In the genomic region with DNA sequence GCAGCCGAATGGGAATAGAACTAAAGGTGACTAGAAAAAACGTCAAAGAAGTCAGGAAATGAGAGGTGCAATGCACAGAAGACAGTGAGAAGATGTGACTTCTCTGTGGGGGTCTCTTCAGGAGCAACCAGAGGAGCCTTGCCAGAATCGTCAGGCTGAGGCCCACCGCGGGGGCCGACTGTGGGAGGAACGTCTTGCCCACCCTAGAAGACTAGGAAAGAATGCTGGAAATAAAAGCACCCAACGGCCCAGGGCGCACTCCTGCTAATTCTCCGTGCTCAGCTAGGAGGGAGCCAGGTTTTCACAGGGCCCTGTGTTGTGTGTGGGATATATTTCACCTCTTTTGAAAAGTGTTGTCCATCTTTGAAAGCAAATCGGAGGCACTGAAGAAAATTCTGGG, we compare ENCODE assay signal across 37 cellular contexts.
"Had no signal": no experiment of that assay in that cellular context is flagged by ENCODE, and none has a peak within 500 bp of the region (broad histone marks: within the 10 kb centered on the region; RNA-seq: fewer than 3 reads in every experiment).

No MANE protein-coding gene starts in this region.

- DNase-seq: activated CD4-positive, alpha-beta memory T cell treated with anti-CD3 and anti-CD28 coated beads, Interleukin-2, amount 10 ng/mL, durations not matched to agents 7 days and 5 days; activated CD4-positive, alpha-beta T cell treated with anti-CD3 and anti-CD28 coated beads for 1 hour; activated CD4-positive, alpha-beta T cell treated with anti-CD3 and anti-CD28 coated beads for 36 hours; activated CD4-positive, alpha-beta T cell treated with anti-CD3 and anti-CD28 coated beads for 48 hours; activated CD4-positive, alpha-beta T cell treated with anti-CD3 and anti-CD28 coated beads, Interleukin-2, amount 10 ng/mL, durations not matched to agents 7 days and 5 days; activated CD4-positive, alpha-beta T cell treated with anti-CD3 and anti-CD28 coated beads, Interleukin-2, amount 50 U/mL, for 48 hours; activated CD4-positive, CD25-positive, alpha-beta regulatory T cell; activated CD8-positive, alpha-beta memory T cell treated with anti-CD3 and anti-CD28 coated beads for 24 hours; activated CD8-positive, alpha-beta memory T cell treated with anti-CD3 and anti-CD28 coated beads, Interleukin-2, amount 10 ng/mL, durations not matched to agents 7 days and 5 days; activated CD8-positive, alpha-beta memory T cell treated with anti-CD3 and anti-CD28 coated beads, Interleukin-2, amount 50 U/mL, for 48 hours; activated CD8-positive, alpha-beta T cell treated with anti-CD3 and anti-CD28 coated beads, Interleukin-2, amount 10 ng/mL, durations not matched to agents 7 days and 5 days; activated effector memory CD4-positive, alpha-beta T cell treated with Interleukin-2 at 50 U/mL for 16 hours; activated gamma-delta T cell; activated naive CD4-positive, alpha-beta T cell treated with anti-CD3 and anti-CD28 coated beads, Interleukin-2, amount 10 ng/mL, durations not matched to agents 7 days and 5 days; activated naive CD4-positive, alpha-beta T cell treated with Interleukin-2 at 50 U/mL for 16 hours; activated naive CD8-positive, alpha-beta T cell treated with anti-CD3 and anti-CD28 coated beads, Interleukin-2, amount 10 ng/mL, durations not matched to agents 7 days and 5 days; activated naive CD8-positive, alpha-beta T cell treated with anti-CD3 and anti-CD28 coated beads, Interleukin-2, amount 50 U/mL, for 24 hours; activated T-cell treated with anti-CD3 and anti-CD28 coated beads, Interleukin-2, amount 50 U/mL, for 24 hours; activated T-cell treated with anti-CD3 and anti-CD28 coated beads, Interleukin-2, amount 50 U/mL, for 48 hours; amygdala; anterior cingulate cortex; caudate nucleus; SW 1271; T-helper 1 cell; T-helper 2 cell; T-helper 9 cell; WERI-Rb-1 had no signal

- ATAC-seq: activated CD4-positive, alpha-beta T cell treated with anti-CD3 and anti-CD28 coated beads for 36 hours; activated CD4-positive, CD25-positive, alpha-beta regulatory T cell treated with anti-CD3 and anti-CD28 coated beads, Interleukin-2, amount 50 U/mL, for 24 hours; activated CD8-positive, alpha-beta memory T cell treated with anti-CD3 and anti-CD28 coated beads, Interleukin-2, amount 10 ng/mL, durations not matched to agents 7 days and 5 days; activated CD8-positive, alpha-beta T cell treated with anti-CD3 and anti-CD28 coated beads, Interleukin-2, amount 10 ng/mL, durations not matched to agents 7 days and 5 days; activated naive CD8-positive, alpha-beta T cell treated with anti-CD3 and anti-CD28 coated beads, Interleukin-2, amount 50 U/mL, for 24 hours; WTC11 had no signal

- H3K27me3 ChIP-seq: ascending aorta, cardiac muscle cell had no signal

- H3K27ac Mint-ChIP-seq: activated CD4-positive, alpha-beta memory T cell treated with anti-CD3 and anti-CD28 coated beads, Interleukin-2, amount 10 ng/mL, durations not matched to agents 7 days and 5 days; activated CD4-positive, alpha-beta T cell treated with anti-CD3 and anti-CD28 coated beads for 36 hours; activated CD4-positive, alpha-beta T cell treated with anti-CD3 and anti-CD28 coated beads, Interleukin-2, amount 10 ng/mL, durations not matched to agents 7 days and 5 days; activated CD8-positive, alpha-beta memory T cell treated with anti-CD3 and anti-CD28 coated beads, Interleukin-2, amount 10 ng/mL, durations not matched to agents 7 days and 5 days; activated CD8-positive, alpha-beta T cell treated with anti-CD3 and anti-CD28 coated beads, Interleukin-2, amount 10 ng/mL, durations not matched to agents 7 days and 5 days; activated naive CD4-positive, alpha-beta T cell treated with anti-CD3 and anti-CD28 coated beads, Interleukin-2, amount 10 ng/mL, durations not matched to agents 7 days and 5 days; activated naive CD4-positive, alpha-beta T cell treated with anti-CD3 and anti-CD28 coated beads, Interleukin-2, amount 50 U/mL, for 24 hours; activated naive CD8-positive, alpha-beta T cell; activated naive CD8-positive, alpha-beta T cell treated with anti-CD3 and anti-CD28 coated beads, Interleukin-2, amount 10 ng/mL, durations not matched to agents 7 days and 5 days; activated naive CD8-positive, alpha-beta T cell treated with anti-CD3 and anti-CD28 coated beads, Interleukin-2, amount 50 U/mL, for 24 hours; activated T-cell treated with anti-CD3 and anti-CD28 coated beads, Interleukin-2, amount 50 U/mL, for 24 hours; activated T-helper 2 cell treated with anti-CD3 and anti-CD28 coated beads, Interferon-gamma antibody, Interleukin-2, Interleukin-4, amounts not matched to agents 10 μg/mL and 5 μg/mL and 100 μg/mL, durations not matched to agents 14 hours and 24 hours and 36 hours; brain; T-helper 1 cell treated with Interleukin-12 subunit alpha and Interleukin-12 subunit beta and Interleukin-4 antibody, amounts not matched to agents 30 μg/mL and 1 μg/mL, for 36 hours; T-helper 2 cell treated with Interferon-gamma antibody and Interleukin-4, amounts not matched to agents 5 μg/mL and 100 μg/mL, for 36 hours; WTC11 had no signal

- H3K4me3 ChIP-seq: ascending aorta, cardiac muscle cell had no signal

- H3K27me3 Mint-ChIP-seq: activated CD8-positive, alpha-beta memory T cell treated with anti-CD3 and anti-CD28 coated beads, Interleukin-2, amount 10 ng/mL, durations not matched to agents 7 days and 5 days had no signal

- H3K36me3 ChIP-seq: ascending aorta, cardiac muscle cell, WERI-Rb-1 had no signal

- H3K4me3 Mint-ChIP-seq: activated CD4-positive, alpha-beta memory T cell treated with anti-CD3 and anti-CD28 coated beads, Interleukin-2, amount 10 ng/mL, durations not matched to agents 7 days and 5 days; activated CD4-positive, alpha-beta T cell treated with anti-CD3 and anti-CD28 coated beads for 36 hours; activated CD4-positive, alpha-beta T cell treated with anti-CD3 and anti-CD28 coated beads, Interleukin-2, amount 10 ng/mL, durations not matched to agents 7 days and 5 days; activated CD8-positive, alpha-beta memory T cell treated with anti-CD3 and anti-CD28 coated beads, Interleukin-2, amount 10 ng/mL, durations not matched to agents 7 days and 5 days; activated CD8-positive, alpha-beta T cell treated with anti-CD3 and anti-CD28 coated beads, Interleukin-2, amount 10 ng/mL, durations not matched to agents 7 days and 5 days; activated naive CD4-positive, alpha-beta T cell treated with anti-CD3 and anti-CD28 coated beads, Interleukin-2, amount 10 ng/mL, durations not matched to agents 7 days and 5 days; activated naive CD4-positive, alpha-beta T cell treated with anti-CD3 and anti-CD28 coated beads, Interleukin-2, amount 50 U/mL, for 24 hours; activated naive CD8-positive, alpha-beta T cell; activated naive CD8-positive, alpha-beta T cell treated with anti-CD3 and anti-CD28 coated beads, Interleukin-2, amount 10 ng/mL, durations not matched to agents 7 days and 5 days; activated naive CD8-positive, alpha-beta T cell treated with anti-CD3 and anti-CD28 coated beads, Interleukin-2, amount 50 U/mL, for 24 hours; activated T-cell treated with anti-CD3 and anti-CD28 coated beads, Interleukin-2, amount 50 U/mL, for 24 hours; brain; T-helper 1 cell treated with Interleukin-12 subunit alpha and Interleukin-12 subunit beta and Interleukin-4 antibody, amounts not matched to agents 30 μg/mL and 1 μg/mL, for 36 hours; T-helper 2 cell treated with Interferon-gamma antibody and Interleukin-4, amounts not matched to agents 5 μg/mL and 100 μg/mL, for 36 hours; WTC11 had no signal

- H3K9me3 ChIP-seq: ascending aorta had no signal

- H3K27ac ChIP-seq: ascending aorta, cardiac muscle cell, WERI-Rb-1 had no signal

- H3K9me3 Mint-ChIP-seq: activated CD4-positive, alpha-beta memory T cell treated with anti-CD3 and anti-CD28 coated beads, Interleukin-2, amount 10 ng/mL, durations not matched to agents 7 days and 5 days; activated CD4-positive, alpha-beta T cell treated with anti-CD3 and anti-CD28 coated beads, Interleukin-2, amount 10 ng/mL, durations not matched to agents 7 days and 5 days; activated naive CD4-positive, alpha-beta T cell treated with anti-CD3 and anti-CD28 coated beads, Interleukin-2, amount 10 ng/mL, durations not matched to agents 7 days and 5 days; activated naive CD4-positive, alpha-beta T cell treated with anti-CD3 and anti-CD28 coated beads, Interleukin-2, amount 50 U/mL, for 24 hours; activated naive CD8-positive, alpha-beta T cell treated with anti-CD3 and anti-CD28 coated beads, Interleukin-2, amount 10 ng/mL, durations not matched to agents 7 days and 5 days; activated T-cell treated with anti-CD3 and anti-CD28 coated beads, Interleukin-2, amount 50 U/mL, for 24 hours; activated T-helper 2 cell treated with anti-CD3 and anti-CD28 coated beads, Interferon-gamma antibody, Interleukin-2, Interleukin-4, amounts not matched to agents 10 μg/mL and 5 μg/mL and 100 μg/mL, durations not matched to agents 14 hours and 24 hours and 36 hours; T-helper 1 cell treated with Interleukin-12 subunit alpha and Interleukin-12 subunit beta and Interleukin-4 antibody, amounts not matched to agents 30 μg/mL and 1 μg/mL, for 36 hours; T-helper 2 cell treated with Interferon-gamma antibody and Interleukin-4, amounts not matched to agents 5 μg/mL and 100 μg/mL, for 36 hours had no signal

- H3K4me1 Mint-ChIP-seq: activated CD4-positive, alpha-beta memory T cell treated with anti-CD3 and anti-CD28 coated beads, Interleukin-2, amount 10 ng/mL, durations not matched to agents 7 days and 5 days; activated CD4-positive, alpha-beta T cell treated with anti-CD3 and anti-CD28 coated beads for 36 hours; activated CD4-positive, alpha-beta T cell treated with anti-CD3 and anti-CD28 coated beads, Interleukin-2, amount 10 ng/mL, durations not matched to agents 7 days and 5 days; activated CD8-positive, alpha-beta memory T cell treated with anti-CD3 and anti-CD28 coated beads, Interleukin-2, amount 10 ng/mL, durations not matched to agents 7 days and 5 days; activated naive CD4-positive, alpha-beta T cell treated with anti-CD3 and anti-CD28 coated beads, Interleukin-2, amount 10 ng/mL, durations not matched to agents 7 days and 5 days; activated naive CD4-positive, alpha-beta T cell treated with anti-CD3 and anti-CD28 coated beads, Interleukin-2, amount 50 U/mL, for 24 hours; activated naive CD8-positive, alpha-beta T cell treated with anti-CD3 and anti-CD28 coated beads, Interleukin-2, amount 10 ng/mL, durations not matched to agents 7 days and 5 days; activated naive CD8-positive, alpha-beta T cell treated with anti-CD3 and anti-CD28 coated beads, Interleukin-2, amount 50 U/mL, for 24 hours had no signal

- H3K36me3 Mint-ChIP-seq: activated CD8-positive, alpha-beta memory T cell treated with anti-CD3 and anti-CD28 coated beads, Interleukin-2, amount 10 ng/mL, durations not matched to agents 7 days and 5 days; activated naive CD4-positive, alpha-beta T cell treated with anti-CD3 and anti-CD28 coated beads, Interleukin-2, amount 10 ng/mL, durations not matched to agents 7 days and 5 days; activated naive CD4-positive, alpha-beta T cell treated with anti-CD3 and anti-CD28 coated beads, Interleukin-2, amount 50 U/mL, for 24 hours; activated naive CD8-positive, alpha-beta T cell; activated naive CD8-positive, alpha-beta T cell treated with anti-CD3 and anti-CD28 coated beads, Interleukin-2, amount 10 ng/mL, durations not matched to agents 7 days and 5 days; brain had no signal
